Comparison of ENCODE assay signal across 1 cellular context in genomic region chr4:120227568-120227967, GRCh38.
TF ChIP-seq lines count a peak whose summit lies in the region.

No MANE protein-coding gene starts in this region.

TF ChIP-seq in HEK293, 187 proteins besides CTCF, POLR2A, EP300 and RAD21 (continued from another document):
- TF ChIP-seq ZNF658 (tag by site-specific recombination; IDR thresholded peaks at IDR 0.05) (no peak), BCL11A (tag by site-specific recombination; IDR thresholded peaks at IDR 0.05; ENCODE audit: low read depth) (no peak), PRDM6 (tag by site-specific recombination; IDR thresholded peaks at IDR 0.05) (peak; percentile 63), FEZF1 (tag by site-specific recombination; IDR thresholded peaks at IDR 0.05) (peak; percentile 76), ZNF146 (tag by site-specific recombination; IDR thresholded peaks at IDR 0.05) (no peak)
TF ChIP-seq in HEK293: peak in this region for 5.
